In the genomic region with DNA sequence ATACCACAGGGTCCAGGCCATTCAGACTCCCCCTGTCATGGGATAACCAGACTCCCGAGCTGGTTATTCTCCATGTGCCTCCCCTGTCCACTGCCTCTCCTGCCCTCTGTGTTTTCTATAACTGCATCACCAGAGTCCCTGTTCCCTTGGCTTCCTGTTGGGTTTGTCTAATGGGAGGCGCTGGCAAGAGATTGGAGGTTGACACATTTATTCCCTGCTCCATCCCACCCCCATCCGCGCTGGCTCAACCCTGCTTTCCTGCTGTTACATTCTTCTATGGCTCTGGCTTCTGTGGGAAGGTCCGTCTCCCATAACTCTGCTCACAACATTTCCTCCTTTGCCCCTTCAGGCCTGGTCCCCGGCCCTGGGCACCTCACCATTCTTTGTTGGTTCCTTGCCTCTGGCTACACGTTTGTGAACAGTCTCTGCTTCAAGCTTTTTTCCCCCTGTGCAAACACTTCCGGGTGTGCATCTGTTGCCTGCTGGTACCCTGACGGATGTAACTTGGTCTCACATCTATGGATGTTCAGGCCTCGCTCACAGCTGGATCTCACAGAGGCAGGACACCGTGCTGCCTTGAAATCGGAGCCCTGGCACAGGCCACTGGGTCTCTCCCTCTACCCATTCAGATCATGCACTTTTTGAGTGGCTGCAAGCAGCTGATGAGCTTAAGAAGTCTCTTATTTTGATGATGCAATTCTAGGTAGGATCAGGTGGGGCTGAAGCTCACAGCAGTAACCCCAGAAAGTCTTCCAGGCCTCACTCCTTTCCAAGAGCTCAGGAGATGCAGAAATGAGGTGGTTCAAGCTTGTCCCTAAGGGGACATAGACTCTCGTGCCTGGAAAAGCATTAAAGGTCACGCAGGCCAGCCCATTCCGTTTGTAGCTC, we compare ENCODE assay signal across 1 cellular context.
TF ChIP-seq lines count a peak whose summit lies in the region.

No MANE protein-coding gene starts in this region.

TF ChIP-seq in A549, 52 proteins besides CTCF, POLR2A, EP300 and RAD21:
- TF ChIP-seq KDM5A (IDR thresholded peaks at IDR 0.05), result no peak
- TF ChIP-seq, protein P1, sequence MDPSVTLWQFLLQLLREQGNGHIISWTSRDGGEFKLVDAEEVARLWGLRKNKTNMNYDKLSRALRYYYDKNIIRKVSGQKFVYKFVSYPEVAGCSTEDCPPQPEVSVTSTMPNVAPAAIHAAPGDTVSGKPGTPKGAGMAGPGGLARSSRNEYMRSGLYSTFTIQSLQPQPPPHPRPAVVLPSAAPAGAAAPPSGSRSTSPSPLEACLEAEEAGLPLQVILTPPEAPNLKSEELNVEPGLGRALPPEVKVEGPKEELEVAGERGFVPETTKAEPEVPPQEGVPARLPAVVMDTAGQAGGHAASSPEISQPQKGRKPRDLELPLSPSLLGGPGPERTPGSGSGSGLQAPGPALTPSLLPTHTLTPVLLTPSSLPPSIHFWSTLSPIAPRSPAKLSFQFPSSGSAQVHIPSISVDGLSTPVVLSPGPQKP (IDR thresholded peaks at IDR 0.05; ENCODE audit: low read depth, low read length), result no peak
- TF ChIP-seq TP53 (CRISPR knock-in tag; IDR thresholded peaks at IDR 0.05), result no peak
